Comparison of ENCODE assay signal across 21 cellular contexts in the genomic region with DNA sequence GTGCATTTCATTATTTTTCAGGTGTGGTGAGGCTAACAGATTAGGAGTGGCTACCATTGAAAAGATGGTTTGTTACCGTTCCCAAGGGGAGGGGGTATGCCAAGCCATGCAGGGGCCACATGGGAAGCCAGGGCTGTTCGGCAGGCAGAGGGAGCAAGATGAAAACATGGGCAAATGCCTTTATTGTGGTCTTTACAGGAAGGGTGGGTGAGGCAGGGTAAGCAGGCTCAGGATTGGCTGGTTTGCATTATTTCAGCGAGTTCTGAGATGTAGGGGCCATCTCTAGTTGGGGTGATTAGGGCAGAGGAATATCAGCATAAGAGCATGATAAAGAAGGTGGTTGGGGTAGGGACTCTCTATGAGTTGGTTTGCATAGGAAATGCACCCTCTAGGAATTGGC.
DNase-seq lines count a peak whose midpoint lies in the region; ATAC-seq and TF ChIP-seq lines count a peak whose summit lies in the region.
"Had no signal": no experiment of that assay in that cellular context is flagged by ENCODE, and none has a peak within 500 bp of the region (broad histone marks: within the 10 kb centered on the region; RNA-seq: fewer than 3 reads in every experiment).

No MANE protein-coding gene starts in this region.

- POLR2A ChIA-PET in T-cell (lab: Charles Lee), result no interaction called here
- POLR2A ChIA-PET in naive thymus-derived CD4-positive, alpha-beta T cell (lab: Charles Lee), result interaction anchor here (0.6 kb wide), 1 partner anchor 135 kb away, joined by 5 read pairs; no protein-coding TSS in a partner anchor

- peak overlapping the region; percentile 17 for H3K27ac ChIP-seq in CD4-positive, CD25-positive, alpha-beta regulatory T cell (ENCODE audit: insufficient read depth, low read length, poor library complexity, severe bottlenecking)
- no peak overlapping the region for H3K27ac ChIP-seq in DND-41 (ENCODE audit: low read length)
- no peak overlapping the region for H3K27ac ChIP-seq in naive thymus-derived CD4-positive, alpha-beta T cell (ENCODE audit: low read depth, low read length)
- H3K27ac ChIP-seq: C4-2B had no signal

- ATAC-seq in CD4-positive, CD25-positive, alpha-beta regulatory T cell (ENCODE audit: low read depth in 2 of 2), result peak in 1 of 2 donors; percentile 38
- ATAC-seq in DND-41 (ENCODE audit: insufficient read depth, low read depth) (peak; percentile 64; the same call in 2 of the 3 replicates), T-cell (replicated peaks in 1 of 4) (peak in 3 of 4 experiments; percentile 44 to 64 (median 56))
- ATAC-seq in naive thymus-derived CD4-positive, alpha-beta T cell, result no peak
- ATAC-seq: GM12878, HCT116, HepG2 had no signal

- TF ChIP-seq CTCF in DND-41 (IDR thresholded peaks at IDR 0.05; ENCODE audit: borderline replicate concordance, extremely low read depth, low read length, poor library complexity, severe bottlenecking), result no peak

- peak in 2 of 3 donors; percentile 12 to 31 for DNase-seq in CD4-positive, CD25-positive, alpha-beta regulatory T cell
- DNase-seq in DND-41, result peak; percentile 10
- DNase-seq in T-cell, result peak in 2 of 34 experiments; percentile 7 to 8
- DNase-seq in naive thymus-derived CD4-positive, alpha-beta T cell, result peak in 6 of 9 donors; percentile 18 to 38 (median 22)
- no peak for DNase-seq in NCI-H510A treated with DMSO at 0.1 percent for 48 hours (lab: John Stamatoyannopoulos, UW)
- DNase-seq in foreskin melanocyte, result no peak
- no peak for DNase-seq in activated naive CD8-positive, alpha-beta T cell treated with anti-CD3 and anti-CD28 coated beads for 36 hours
- DNase-seq in cerebellar nuclear complex (lab: John Stamatoyannopoulos, UW), result no peak
- DNase-seq: Caco-2, DMS79, GF-D8, GOT3, H7, HFFc6, KG1 had no signal

- no peaks in the 10 kb centered on the region for H3K27me3 Mint-ChIP-seq in CD4-positive, CD25-positive, alpha-beta regulatory T cell
- H3K27me3 Mint-ChIP-seq in T-cell, result no peaks in the 10 kb centered on the region
- peaks cover 0 to 3% (median 0%) of the 10 kb centered on the region in 5 donors for H3K27me3 Mint-ChIP-seq in naive thymus-derived CD4-positive, alpha-beta T cell
- H3K27me3 Mint-ChIP-seq in activated naive CD8-positive, alpha-beta T cell treated with anti-CD3 and anti-CD28 coated beads for 36 hours, result no peaks in the 10 kb centered on the region
- H3K27me3 Mint-ChIP-seq: B cell had no signal

- H3K4me2 ChIP-seq in DND-41 (ENCODE audit: insufficient read depth, low read length), result no peak overlapping the region

- H3K4me1 ChIP-seq in CD4-positive, CD25-positive, alpha-beta regulatory T cell (ENCODE audit: control insufficient read depth, insufficient read depth, low read length, poor library complexity, severe bottlenecking), result peaks cover 49% of the 10 kb centered on the region
- H3K4me1 ChIP-seq in DND-41 (ENCODE audit: insufficient read depth, low read length), result no peaks in the 10 kb centered on the region
- H3K4me1 ChIP-seq in naive thymus-derived CD4-positive, alpha-beta T cell (ENCODE audit: control insufficient read depth in 2 of 2, insufficient read depth in 2 of 2, low read length in 2 of 2), result peaks cover 4 to 51% of the 10 kb centered on the region in 2 donors
- H3K4me1 ChIP-seq: Caco-2 had no signal

- H3K9me3 Mint-ChIP-seq in CD4-positive, CD25-positive, alpha-beta regulatory T cell, result peaks cover 0 to 2% (median 0%) of the 10 kb centered on the region in 7 donors
- no peaks in the 10 kb centered on the region for H3K9me3 Mint-ChIP-seq in T-cell
- peaks cover 0 to 3% (median 0%) of the 10 kb centered on the region in 11 donors for H3K9me3 Mint-ChIP-seq in naive thymus-derived CD4-positive, alpha-beta T cell
- no peaks in the 10 kb centered on the region for H3K9me3 Mint-ChIP-seq in activated naive CD8-positive, alpha-beta T cell treated with anti-CD3 and anti-CD28 coated beads for 36 hours
- H3K9me3 Mint-ChIP-seq: IgD-negative memory B cell had no signal

- H3K4me3 Mint-ChIP-seq in CD4-positive, CD25-positive, alpha-beta regulatory T cell, result no peak overlapping the region
- H3K4me3 Mint-ChIP-seq in T-cell, result no peak overlapping the region
- no peak overlapping the region for H3K4me3 Mint-ChIP-seq in naive thymus-derived CD4-positive, alpha-beta T cell
- H3K4me3 Mint-ChIP-seq in activated naive CD8-positive, alpha-beta T cell treated with anti-CD3 and anti-CD28 coated beads for 36 hours, result no peak overlapping the region
- H3K4me3 Mint-ChIP-seq: B cell, HFFc6, IgD-negative memory B cell had no signal

- H3K36me3 ChIP-seq in CD4-positive, CD25-positive, alpha-beta regulatory T cell (ENCODE audit: control insufficient read depth, insufficient read depth, low read length), result no peaks in the 10 kb centered on the region
- no peaks in the 10 kb centered on the region for H3K36me3 ChIP-seq in DND-41 (ENCODE audit: insufficient read depth, low read length)
- no peaks in the 10 kb centered on the region for H3K36me3 ChIP-seq in naive thymus-derived CD4-positive, alpha-beta T cell (ENCODE audit: control insufficient read depth in 2 of 3, insufficient read depth in 3 of 3, low read length in 3 of 3)

- intact Hi-C loops in naive thymus-derived CD4-positive, alpha-beta T cell (cut with micrococcal nuclease), result loop anchor here in 1 of 2 donors (5.0 kb wide), 1 partner anchor 206 kb away; no protein-coding TSS in a partner anchor

- no peaks in the 10 kb centered on the region for H3K27me3 ChIP-seq in CD4-positive, CD25-positive, alpha-beta regulatory T cell (ENCODE audit: control insufficient read depth, insufficient read depth, low read length)
- peaks cover 3% of the 10 kb centered on the region for H3K27me3 ChIP-seq in DND-41 (ENCODE audit: insufficient read depth, low read length, poor library complexity)
- H3K27me3 ChIP-seq in naive thymus-derived CD4-positive, alpha-beta T cell (ENCODE audit: control insufficient read depth in 2 of 2, insufficient read depth in 2 of 2, low read length in 2 of 2), result no peaks in the 10 kb centered on the region

- H3K36me3 Mint-ChIP-seq in CD4-positive, CD25-positive, alpha-beta regulatory T cell, result no peaks in the 10 kb centered on the region
- H3K36me3 Mint-ChIP-seq in T-cell, result no peaks in the 10 kb centered on the region
- no peaks in the 10 kb centered on the region for H3K36me3 Mint-ChIP-seq in naive thymus-derived CD4-positive, alpha-beta T cell
- no peaks in the 10 kb centered on the region for H3K36me3 Mint-ChIP-seq in activated naive CD8-positive, alpha-beta T cell treated with anti-CD3 and anti-CD28 coated beads for 36 hours
- H3K36me3 Mint-ChIP-seq: IgD-negative memory B cell had no signal

- H3K4me1 Mint-ChIP-seq in CD4-positive, CD25-positive, alpha-beta regulatory T cell, result peaks cover 0 to 18% (median 12%) of the 10 kb centered on the region in 4 donors
- peaks cover 0 to 25% (median 24%) of the 10 kb centered on the region in 3 donors for H3K4me1 Mint-ChIP-seq in T-cell
- peaks cover 0 to 33% (median 6%) of the 10 kb centered on the region in 7 donors for H3K4me1 Mint-ChIP-seq in naive thymus-derived CD4-positive, alpha-beta T cell
- peaks cover 14% of the 10 kb centered on the region for H3K4me1 Mint-ChIP-seq in activated naive CD8-positive, alpha-beta T cell treated with anti-CD3 and anti-CD28 coated beads for 36 hours

- peak overlapping the region; percentile 53 for H3K4me3 ChIP-seq in CD4-positive, CD25-positive, alpha-beta regulatory T cell (ENCODE audit: low read depth, low read length)
- no peak overlapping the region for H3K4me3 ChIP-seq in DND-41 (ENCODE audit: low read depth in 1 of 2, low read length in 2 of 2)
- H3K4me3 ChIP-seq in naive thymus-derived CD4-positive, alpha-beta T cell (ENCODE audit: low read length), result no peak overlapping the region
- H3K4me3 ChIP-seq: GM12878 had no signal

- no peak overlapping the region for H3K27ac Mint-ChIP-seq in CD4-positive, CD25-positive, alpha-beta regulatory T cell
- no peak overlapping the region for H3K27ac Mint-ChIP-seq in T-cell
- no peak overlapping the region for H3K27ac Mint-ChIP-seq in naive thymus-derived CD4-positive, alpha-beta T cell
- no peak overlapping the region for H3K27ac Mint-ChIP-seq in activated naive CD8-positive, alpha-beta T cell treated with anti-CD3 and anti-CD28 coated beads for 36 hours
- H3K27ac Mint-ChIP-seq: B cell, HFFc6, IgD-negative memory B cell had no signal

- no peak overlapping the region for H3K9ac ChIP-seq in DND-41 (ENCODE audit: low read depth, low read length)

- H2AFZ ChIP-seq in DND-41 (ENCODE audit: low read depth, low read length), result no peak overlapping the region

- CTCF ChIA-PET in T-cell (lab: Charles Lee), result no interaction called here
- CTCF ChIA-PET in naive thymus-derived CD4-positive, alpha-beta T cell (lab: Charles Lee), result no interaction called here

- H3K79me2 ChIP-seq in DND-41 (ENCODE audit: insufficient read depth, low read length), result no peaks in the 10 kb centered on the region

- H3K9me3 ChIP-seq in CD4-positive, CD25-positive, alpha-beta regulatory T cell (ENCODE audit: control insufficient read depth in 2 of 2, low read length in 2 of 2), result no peaks in the 10 kb centered on the region
- no peaks in the 10 kb centered on the region for H3K9me3 ChIP-seq in DND-41 (ENCODE audit: insufficient read depth, low read length, severe bottlenecking)
- no peaks in the 10 kb centered on the region for H3K9me3 ChIP-seq in naive thymus-derived CD4-positive, alpha-beta T cell (ENCODE audit: control insufficient read depth in 2 of 3, low read length in 3 of 3)
- H3K9me3 ChIP-seq: Caco-2 had no signal

- no peaks in the 10 kb centered on the region for H4K20me1 ChIP-seq in DND-41 (ENCODE audit: insufficient read depth, low read length)

Comparison
In these comparisons a context has a peak if more than half of its experiments do, and no peak if none do; other contexts are left out.
1. DNase-seq: peak in CD4-positive, CD25-positive, alpha-beta regulatory T cell (2 of 3), DND-41 (single experiment) and naive thymus-derived CD4-positive, alpha-beta T cell (6 of 9); none in NCI-H510A treated with DMSO at 0.1 percent for 48 hours (single experiment), foreskin melanocyte (single experiment), activated naive CD8-positive, alpha-beta T cell treated with anti-CD3 and anti-CD28 coated beads for 36 hours (single experiment) and cerebellar nuclear complex (0 of 2).